In genomic region chr12:54428050-54429013, GRCh38 we compare ENCODE assay signal across 10 cellular contexts. TPM values are rescaled to one million over a fixed set of nuclear protein-coding genes. Genes with fewer than 3 reads are reported as not detected.
A peak's percentile ranks its signal among the peaks of the same experiment; 100 is the strongest.
DNase-seq lines count a peak whose midpoint lies in the region; ATAC-seq and TF ChIP-seq lines count a peak whose summit lies in the region.
"Had no signal": no experiment of that assay in that cellular context is flagged by ENCODE, and none has a peak within 500 bp of the region (broad histone marks: within the 10 kb centered on the region; RNA-seq: fewer than 3 reads in every experiment).

No MANE protein-coding gene starts in this region.

- intact Hi-C loops in left cardiac atrium (cut with DNase I): no loop called here

- H3K27me3 ChIP-seq in H7 (ENCODE audit: control insufficient read depth, insufficient read depth, low read length) (peaks cover 48% of the 10 kb centered on the region), skeletal muscle satellite cell (ENCODE audit: control insufficient read depth, insufficient read depth, low read length) (no peaks in the 10 kb centered on the region)

- no peaks in the 10 kb centered on the region for H3K36me3 ChIP-seq in H7 (replicated peaks; ENCODE audit: control insufficient read depth, insufficient read depth, low read length)
- H3K36me3 ChIP-seq in skeletal muscle satellite cell (ENCODE audit: insufficient read depth, low read length): no peaks in the 10 kb centered on the region

- H3K4me3 ChIP-seq in H7 (ENCODE audit: insufficient read depth, low read depth, low read length): no peak overlapping the region
- peak overlapping the region; percentile 33 for H3K4me3 ChIP-seq in skeletal muscle satellite cell (ENCODE audit: low read length)

- H3K9ac ChIP-seq in skeletal muscle satellite cell (ENCODE audit: low read depth, low read length): peak overlapping the region; percentile 69

- TF ChIP-seq CTCF in VCaP (conservative IDR thresholded peaks at IDR 0.05): no peak

- peaks cover 69% of the 10 kb centered on the region for H3K4me1 ChIP-seq in skeletal muscle satellite cell (ENCODE audit: control insufficient read depth, insufficient read depth, low read length)

- H3K27ac ChIP-seq in VCaP: peak overlapping the region; percentile 50

- H3K9me3 ChIP-seq in skeletal muscle satellite cell (replicated peaks; ENCODE audit: low read length): no peaks in the 10 kb centered on the region

- DNase-seq in H7 (peak; percentile 60), left cardiac atrium (peak; percentile 64), NCI-H1092 (lab: John Stamatoyannopoulos, UW) (no peak), kidney tubule cell (ENCODE audit: low spot score) (no peak), anterior cingulate cortex (lab: John Stamatoyannopoulos, UW) (no peak)
- DNase-seq in stimulated activated CD4-positive, alpha-beta T cell treated with anti-CD3 and anti-CD28 coated beads, Interleukin-4, amount 100 ng/mL, for 1 hour: no peak
- DNase-seq: posterior cingulate gyrus, SHP77 had no signal

- peak; percentile 21 to 30 for ATAC-seq in left cardiac atrium

- H3K4me2 ChIP-seq in skeletal muscle satellite cell (ENCODE audit: low read length): peak overlapping the region; percentile 64

RNA-seq across cellular contexts. Expression of gene ITGA5, which starts 9.3 kb away (rescaled TPM):
- total RNA-seq in H7 (2014; rRNA removed; shearing (Covaris generic)): 38.4 and 50.6 TPM in 2 replicates
- total RNA-seq in left cardiac atrium: 100 to 1,000 TPM in 1 of 2 donors, 10 to 100 TPM in 1; 45.7 to 133 TPM
- 794 and 1,056 TPM in 2 replicates for total RNA-seq in skeletal muscle satellite cell (2012; rRNA removed)

RNA-seq across cellular contexts. Expression of gene ZNF385A, which starts 43.8 kb away (rescaled TPM):
- 2.7 and 3.5 TPM in 2 replicates for total RNA-seq in H7 (2014; rRNA removed; shearing (Covaris generic))
- total RNA-seq in left cardiac atrium: 10 to 100 TPM; 20.4 to 24.2 TPM
- 1.0 and 1.3 TPM in 2 replicates for total RNA-seq in skeletal muscle satellite cell (2012; rRNA removed)

RNA-seq across cellular contexts. Expression of gene GTSF1, which starts 45.1 kb away (rescaled TPM):
- 1.0 TPM in 1 of 2 replicates, not detected in the other for total RNA-seq in H7 (2014; rRNA removed; shearing (Covaris generic))
- 1 to 10 TPM in 1 of 2 donors, not detected in 1; 1.0 TPM for total RNA-seq in left cardiac atrium
- total RNA-seq in skeletal muscle satellite cell (2012; rRNA removed): not detected in 2 replicates

Comparison
In these comparisons a context has a peak if more than half of its experiments do, and no peak if none do; other contexts are left out.
1. DNase-seq: peak in H7 (single experiment) and left cardiac atrium (single experiment); none in NCI-H1092 (single experiment), kidney tubule cell (single experiment), anterior cingulate cortex (0 of 58) and stimulated activated CD4-positive, alpha-beta T cell treated with anti-CD3 and anti-CD28 coated beads, Interleukin-4, amount 100 ng/mL, for 1 hour (single experiment).